30 cellular contexts compared by ENCODE assay signal in genomic region chr13:69617587-69617986, GRCh38.
"Had no signal": no experiment of that assay in that cellular context is flagged by ENCODE, and none has a peak within 500 bp of the region (broad histone marks: within the 10 kb centered on the region; RNA-seq: fewer than 3 reads in every experiment).

No MANE protein-coding gene starts in this region.

- H3K4me1 ChIP-seq: adrenal gland, body of pancreas, heart left ventricle had no signal

- DNase-seq: activated CD4-positive, alpha-beta memory T cell treated with anti-CD3 and anti-CD28 coated beads, Interleukin-2, amount 10 ng/mL, durations not matched to agents 7 days and 5 days; activated CD4-positive, alpha-beta T cell treated with anti-CD3 and anti-CD28 coated beads for 36 hours; activated CD4-positive, alpha-beta T cell treated with anti-CD3 and anti-CD28 coated beads, Interleukin-2, amount 10 ng/mL, durations not matched to agents 7 days and 5 days; activated CD4-positive, alpha-beta T cell treated with anti-CD3 and anti-CD28 coated beads, Interleukin-2, amount 50 U/mL, for 4 hours; activated CD4-positive, CD25-positive, alpha-beta regulatory T cell; activated CD4-positive, CD25-positive, alpha-beta regulatory T cell treated with anti-CD3 and anti-CD28 coated beads, Interleukin-2, amount 50 U/mL, for 72 hours; activated CD8-positive, alpha-beta memory T cell treated with anti-CD3 and anti-CD28 coated beads, Interleukin-2, amount 50 U/mL, for 48 hours; activated gamma-delta T cell treated with Interleukin-2 at 50 U/mL for 16 hours; activated naive CD4-positive, alpha-beta T cell treated with anti-CD3 and anti-CD28 coated beads, Interleukin-2, amount 50 U/mL, for 16 hours; activated naive CD4-positive, alpha-beta T cell treated with Interleukin-2 at 50 U/mL for 16 hours; activated naive CD8-positive, alpha-beta T cell treated with anti-CD3 and anti-CD28 coated beads, Interleukin-2, amount 50 U/mL, for 24 hours; activated T-cell treated with anti-CD3 and anti-CD28 coated beads for 4 hours; activated T-cell treated with anti-CD3 and anti-CD28 coated beads, Interleukin-2, amount 50 U/mL, for 24 hours; activated T-cell treated with anti-CD3 and anti-CD28 coated beads, Interleukin-2, amount 50 U/mL, for 72 hours; adrenal gland; amygdala; aorta; body of pancreas; caudate nucleus; cortex of kidney; dermis blood vessel endothelial cell; effector CD4-positive, alpha-beta T cell; foreskin fibroblast; glutamatergic neuron; heart left ventricle; T-helper 2 cell had no signal

- H3K4me3 ChIP-seq: adrenal gland, body of pancreas, heart left ventricle had no signal

- H3K27me3 ChIP-seq: adrenal gland, body of pancreas, heart left ventricle had no signal

- FAIRE-seq: colon, frontal cortex had no signal

- H3K36me3 ChIP-seq: adrenal gland, heart left ventricle had no signal

- ATAC-seq: activated CD4-positive, alpha-beta T cell treated with anti-CD3 and anti-CD28 coated beads for 36 hours; activated naive CD8-positive, alpha-beta T cell treated with anti-CD3 and anti-CD28 coated beads, Interleukin-2, amount 50 U/mL, for 24 hours; activated T-cell treated with anti-CD3 and anti-CD28 coated beads, Interleukin-2, amount 50 U/mL, for 72 hours; body of pancreas; esophagus mucosa; heart left ventricle had no signal

- H3K27ac ChIP-seq: adrenal gland, body of pancreas, heart left ventricle had no signal

- H3K4me3 Mint-ChIP-seq: activated CD4-positive, alpha-beta memory T cell treated with anti-CD3 and anti-CD28 coated beads, Interleukin-2, amount 10 ng/mL, durations not matched to agents 7 days and 5 days; activated CD4-positive, alpha-beta T cell treated with anti-CD3 and anti-CD28 coated beads for 36 hours; activated CD4-positive, alpha-beta T cell treated with anti-CD3 and anti-CD28 coated beads, Interleukin-2, amount 10 ng/mL, durations not matched to agents 7 days and 5 days; activated naive CD8-positive, alpha-beta T cell; activated naive CD8-positive, alpha-beta T cell treated with anti-CD3 and anti-CD28 coated beads, Interleukin-2, amount 50 U/mL, for 24 hours; activated T-cell treated with anti-CD3 and anti-CD28 coated beads, Interleukin-2, amount 50 U/mL, for 24 hours; activated T-cell treated with anti-CD3 and anti-CD28 coated beads, Interleukin-2, amount 50 U/mL, for 72 hours had no signal

- H3K4me1 Mint-ChIP-seq: activated CD4-positive, alpha-beta memory T cell treated with anti-CD3 and anti-CD28 coated beads, Interleukin-2, amount 10 ng/mL, durations not matched to agents 7 days and 5 days; activated CD4-positive, alpha-beta T cell treated with anti-CD3 and anti-CD28 coated beads for 36 hours; activated CD4-positive, alpha-beta T cell treated with anti-CD3 and anti-CD28 coated beads, Interleukin-2, amount 10 ng/mL, durations not matched to agents 7 days and 5 days; activated naive CD8-positive, alpha-beta T cell treated with anti-CD3 and anti-CD28 coated beads, Interleukin-2, amount 50 U/mL, for 24 hours had no signal

- H3K9me3 ChIP-seq: adrenal gland, body of pancreas, heart left ventricle had no signal

- H3K36me3 Mint-ChIP-seq: activated naive CD8-positive, alpha-beta T cell had no signal

- H3K27me3 Mint-ChIP-seq: activated CD4-positive, alpha-beta memory T cell treated with anti-CD3 and anti-CD28 coated beads, Interleukin-2, amount 10 ng/mL, durations not matched to agents 7 days and 5 days; activated CD4-positive, alpha-beta T cell treated with anti-CD3 and anti-CD28 coated beads for 36 hours; activated CD4-positive, alpha-beta T cell treated with anti-CD3 and anti-CD28 coated beads, Interleukin-2, amount 10 ng/mL, durations not matched to agents 7 days and 5 days; activated naive CD8-positive, alpha-beta T cell; activated naive CD8-positive, alpha-beta T cell treated with anti-CD3 and anti-CD28 coated beads, Interleukin-2, amount 50 U/mL, for 24 hours; activated T-cell treated with anti-CD3 and anti-CD28 coated beads, Interleukin-2, amount 50 U/mL, for 24 hours had no signal

- H3K27ac Mint-ChIP-seq: activated CD4-positive, alpha-beta memory T cell treated with anti-CD3 and anti-CD28 coated beads, Interleukin-2, amount 10 ng/mL, durations not matched to agents 7 days and 5 days; activated CD4-positive, alpha-beta T cell treated with anti-CD3 and anti-CD28 coated beads for 36 hours; activated CD4-positive, alpha-beta T cell treated with anti-CD3 and anti-CD28 coated beads, Interleukin-2, amount 10 ng/mL, durations not matched to agents 7 days and 5 days; activated naive CD8-positive, alpha-beta T cell; activated naive CD8-positive, alpha-beta T cell treated with anti-CD3 and anti-CD28 coated beads, Interleukin-2, amount 50 U/mL, for 24 hours; activated T-cell treated with anti-CD3 and anti-CD28 coated beads, Interleukin-2, amount 50 U/mL, for 24 hours; activated T-cell treated with anti-CD3 and anti-CD28 coated beads, Interleukin-2, amount 50 U/mL, for 72 hours had no signal
